1 cellular context compared by ENCODE assay signal in the genomic region with DNA sequence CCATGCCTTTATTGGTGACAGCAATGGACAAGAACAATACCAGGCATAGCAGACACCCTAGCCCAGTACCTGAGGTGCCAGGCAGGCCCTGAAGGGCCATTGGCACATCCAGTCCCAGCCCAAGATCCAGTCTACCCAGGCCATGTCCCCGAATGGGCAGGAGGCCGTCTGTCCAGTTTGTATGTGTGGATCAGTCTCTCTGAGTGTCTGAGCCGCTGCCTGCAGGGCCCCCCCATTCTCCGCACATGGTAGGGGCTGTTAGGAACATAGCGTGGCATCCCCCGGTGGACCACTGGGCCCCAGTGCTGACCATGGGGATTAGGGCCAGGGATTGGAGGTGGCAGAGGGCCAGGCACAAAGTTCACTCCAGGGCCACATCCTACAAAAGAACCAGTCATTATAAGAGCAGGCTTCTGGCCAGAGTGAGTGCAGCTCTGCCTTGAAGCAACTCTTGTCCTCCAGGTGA.
TF ChIP-seq lines count a peak whose summit lies in the region.

No MANE protein-coding gene starts in this region.

TF ChIP-seq in HepG2, 621 proteins besides CTCF, POLR2A, EP300 and RAD21 (continued from another document):
- TF ChIP-seq, protein P1, sequence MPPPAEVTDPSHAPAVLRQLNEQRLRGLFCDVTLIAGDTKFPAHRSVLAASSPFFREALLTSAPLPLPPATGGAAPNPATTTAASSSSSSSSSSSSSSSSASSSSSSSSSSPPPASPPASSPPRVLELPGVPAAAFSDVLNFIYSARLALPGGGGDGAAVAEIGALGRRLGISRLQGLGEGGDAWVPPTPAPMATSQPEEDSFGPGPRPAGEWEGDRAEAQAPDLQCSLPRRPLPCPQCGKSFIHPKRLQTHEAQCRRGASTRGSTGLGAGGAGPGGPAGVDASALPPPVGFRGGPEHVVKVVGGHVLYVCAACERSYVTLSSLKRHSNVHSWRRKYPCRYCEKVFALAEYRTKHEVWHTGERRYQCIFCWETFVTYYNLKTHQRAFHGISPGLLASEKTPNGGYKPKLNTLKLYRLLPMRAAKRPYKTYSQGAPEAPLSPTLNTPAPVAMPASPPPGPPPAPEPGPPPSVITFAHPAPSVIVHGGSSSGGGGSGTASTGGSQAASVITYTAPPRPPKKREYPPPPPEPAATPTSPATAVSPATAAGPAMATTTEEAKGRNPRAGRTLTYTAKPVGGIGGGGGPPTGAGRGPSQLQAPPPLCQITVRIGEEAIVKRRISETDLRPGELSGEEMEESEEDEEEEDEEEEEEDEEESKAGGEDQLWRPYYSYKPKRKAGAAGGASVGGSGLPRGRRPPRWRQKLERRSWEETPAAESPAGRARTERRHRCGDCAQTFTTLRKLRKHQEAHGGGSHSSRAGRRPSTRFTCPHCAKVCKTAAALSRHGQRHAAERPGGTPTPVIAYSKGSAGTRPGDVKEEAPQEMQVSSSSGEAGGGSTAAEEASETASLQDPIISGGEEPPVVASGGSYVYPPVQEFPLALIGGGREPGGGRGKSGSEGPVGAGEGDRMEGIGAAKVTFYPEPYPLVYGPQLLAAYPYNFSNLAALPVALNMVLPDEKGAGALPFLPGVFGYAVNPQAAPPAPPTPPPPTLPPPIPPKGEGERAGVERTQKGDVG (CRISPR knock-in tag; IDR thresholded peaks at IDR 0.05; ENCODE audit: borderline replicate concordance), result peak; percentile 41; the same call in 1 of the 2 replicates
- TF ChIP-seq XRCC5 (optimal IDR thresholded peaks at IDR 0.05; ENCODE audit: low read length) (peak; percentile 48), PRPF4 (IDR thresholded peaks at IDR 0.05; ENCODE audit: low read depth, low read length, poor library complexity, severe bottlenecking) (no peak), ZNF343 (CRISPR knock-in tag; IDR thresholded peaks at IDR 0.05) (0 out of 2 replicates have a peak, but pooled peaks have one; percentile 41), ZFX (CRISPR knock-in tag; IDR thresholded peaks at IDR 0.05; ENCODE audit: low read depth) (peak; percentile 37; the same call in 1 of the 2 replicates), HNRNPL (IDR thresholded peaks at IDR 0.05; ENCODE audit: low read depth, low read length) (0 out of 2 replicates have a peak, but pooled peaks have one; percentile 76), ZNF296 (CRISPR knock-in tag; conservative IDR thresholded peaks at IDR 0.05) (0 out of 2 replicates have a peak, but pooled peaks have one; percentile 25), RFXAP (CRISPR knock-in tag; IDR thresholded peaks at IDR 0.05; ENCODE audit: borderline replicate concordance) (no peak), ZBTB7A (CRISPR knock-in tag; IDR thresholded peaks at IDR 0.05) (0 out of 2 replicates have a peak, but pooled peaks have one; percentile 29), ZKSCAN1 (IDR thresholded peaks at IDR 0.05; ENCODE audit: low read length) (peak; percentile 22; the same call in 1 of the 2 replicates), GTF3A (CRISPR knock-in tag; conservative IDR thresholded peaks at IDR 0.05) (0 out of 2 replicates have a peak, but pooled peaks have one; percentile 61), SOX6 (IDR thresholded peaks at IDR 0.05) (no peak), SOX6 (CRISPR knock-in tag; IDR thresholded peaks at IDR 0.05) (no peak), NBN (conservative IDR thresholded peaks at IDR 0.05) (no peak), ZNF558 (CRISPR knock-in tag; IDR thresholded peaks at IDR 0.05; ENCODE audit: borderline replicate concordance) (no peak), ZNF33B (CRISPR knock-in tag; IDR thresholded peaks at IDR 0.05) (no peak), ZMYM4 (CRISPR knock-in tag; IDR thresholded peaks at IDR 0.05) (peak; percentile 62; the same call in 1 of the 2 replicates)
- TF ChIP-seq, protein P2, sequence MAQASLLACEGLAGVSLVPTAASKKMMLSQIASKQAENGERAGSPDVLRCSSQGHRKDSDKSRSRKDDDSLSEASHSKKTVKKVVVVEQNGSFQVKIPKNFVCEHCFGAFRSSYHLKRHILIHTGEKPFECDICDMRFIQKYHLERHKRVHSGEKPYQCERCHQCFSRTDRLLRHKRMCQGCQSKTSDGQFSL (CRISPR knock-in tag; IDR thresholded peaks at IDR 0.05), result peak; percentile 87
- TF ChIP-seq, protein P3, sequence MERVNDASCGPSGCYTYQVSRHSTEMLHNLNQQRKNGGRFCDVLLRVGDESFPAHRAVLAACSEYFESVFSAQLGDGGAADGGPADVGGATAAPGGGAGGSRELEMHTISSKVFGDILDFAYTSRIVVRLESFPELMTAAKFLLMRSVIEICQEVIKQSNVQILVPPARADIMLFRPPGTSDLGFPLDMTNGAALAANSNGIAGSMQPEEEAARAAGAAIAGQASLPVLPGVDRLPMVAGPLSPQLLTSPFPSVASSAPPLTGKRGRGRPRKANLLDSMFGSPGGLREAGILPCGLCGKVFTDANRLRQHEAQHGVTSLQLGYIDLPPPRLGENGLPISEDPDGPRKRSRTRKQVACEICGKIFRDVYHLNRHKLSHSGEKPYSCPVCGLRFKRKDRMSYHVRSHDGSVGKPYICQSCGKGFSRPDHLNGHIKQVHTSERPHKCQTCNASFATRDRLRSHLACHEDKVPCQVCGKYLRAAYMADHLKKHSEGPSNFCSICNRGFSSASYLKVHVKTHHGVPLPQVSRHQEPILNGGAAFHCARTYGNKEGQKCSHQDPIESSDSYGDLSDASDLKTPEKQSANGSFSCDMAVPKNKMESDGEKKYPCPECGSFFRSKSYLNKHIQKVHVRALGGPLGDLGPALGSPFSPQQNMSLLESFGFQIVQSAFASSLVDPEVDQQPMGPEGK (CRISPR knock-in tag; IDR thresholded peaks at IDR 0.05), result peak; percentile 66
- TF ChIP-seq, protein P4, sequence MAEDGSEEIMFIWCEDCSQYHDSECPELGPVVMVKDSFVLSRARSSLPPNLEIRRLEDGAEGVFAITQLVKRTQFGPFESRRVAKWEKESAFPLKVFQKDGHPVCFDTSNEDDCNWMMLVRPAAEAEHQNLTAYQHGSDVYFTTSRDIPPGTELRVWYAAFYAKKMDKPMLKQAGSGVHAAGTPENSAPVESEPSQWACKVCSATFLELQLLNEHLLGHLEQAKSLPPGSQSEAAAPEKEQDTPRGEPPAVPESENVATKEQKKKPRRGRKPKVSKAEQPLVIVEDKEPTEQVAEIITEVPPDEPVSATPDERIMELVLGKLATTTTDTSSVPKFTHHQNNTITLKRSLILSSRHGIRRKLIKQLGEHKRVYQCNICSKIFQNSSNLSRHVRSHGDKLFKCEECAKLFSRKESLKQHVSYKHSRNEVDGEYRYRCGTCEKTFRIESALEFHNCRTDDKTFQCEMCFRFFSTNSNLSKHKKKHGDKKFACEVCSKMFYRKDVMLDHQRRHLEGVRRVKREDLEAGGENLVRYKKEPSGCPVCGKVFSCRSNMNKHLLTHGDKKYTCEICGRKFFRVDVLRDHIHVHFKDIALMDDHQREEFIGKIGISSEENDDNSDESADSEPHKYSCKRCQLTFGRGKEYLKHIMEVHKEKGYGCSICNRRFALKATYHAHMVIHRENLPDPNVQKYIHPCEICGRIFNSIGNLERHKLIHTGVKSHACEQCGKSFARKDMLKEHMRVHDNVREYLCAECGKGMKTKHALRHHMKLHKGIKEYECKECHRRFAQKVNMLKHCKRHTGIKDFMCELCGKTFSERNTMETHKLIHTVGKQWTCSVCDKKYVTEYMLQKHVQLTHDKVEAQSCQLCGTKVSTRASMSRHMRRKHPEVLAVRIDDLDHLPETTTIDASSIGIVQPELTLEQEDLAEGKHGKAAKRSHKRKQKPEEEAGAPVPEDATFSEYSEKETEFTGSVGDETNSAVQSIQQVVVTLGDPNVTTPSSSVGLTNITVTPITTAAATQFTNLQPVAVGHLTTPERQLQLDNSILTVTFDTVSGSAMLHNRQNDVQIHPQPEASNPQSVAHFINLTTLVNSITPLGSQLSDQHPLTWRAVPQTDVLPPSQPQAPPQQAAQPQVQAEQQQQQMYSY (CRISPR knock-in tag; IDR thresholded peaks at IDR 0.05), result no peak
- TF ChIP-seq, protein P5, sequence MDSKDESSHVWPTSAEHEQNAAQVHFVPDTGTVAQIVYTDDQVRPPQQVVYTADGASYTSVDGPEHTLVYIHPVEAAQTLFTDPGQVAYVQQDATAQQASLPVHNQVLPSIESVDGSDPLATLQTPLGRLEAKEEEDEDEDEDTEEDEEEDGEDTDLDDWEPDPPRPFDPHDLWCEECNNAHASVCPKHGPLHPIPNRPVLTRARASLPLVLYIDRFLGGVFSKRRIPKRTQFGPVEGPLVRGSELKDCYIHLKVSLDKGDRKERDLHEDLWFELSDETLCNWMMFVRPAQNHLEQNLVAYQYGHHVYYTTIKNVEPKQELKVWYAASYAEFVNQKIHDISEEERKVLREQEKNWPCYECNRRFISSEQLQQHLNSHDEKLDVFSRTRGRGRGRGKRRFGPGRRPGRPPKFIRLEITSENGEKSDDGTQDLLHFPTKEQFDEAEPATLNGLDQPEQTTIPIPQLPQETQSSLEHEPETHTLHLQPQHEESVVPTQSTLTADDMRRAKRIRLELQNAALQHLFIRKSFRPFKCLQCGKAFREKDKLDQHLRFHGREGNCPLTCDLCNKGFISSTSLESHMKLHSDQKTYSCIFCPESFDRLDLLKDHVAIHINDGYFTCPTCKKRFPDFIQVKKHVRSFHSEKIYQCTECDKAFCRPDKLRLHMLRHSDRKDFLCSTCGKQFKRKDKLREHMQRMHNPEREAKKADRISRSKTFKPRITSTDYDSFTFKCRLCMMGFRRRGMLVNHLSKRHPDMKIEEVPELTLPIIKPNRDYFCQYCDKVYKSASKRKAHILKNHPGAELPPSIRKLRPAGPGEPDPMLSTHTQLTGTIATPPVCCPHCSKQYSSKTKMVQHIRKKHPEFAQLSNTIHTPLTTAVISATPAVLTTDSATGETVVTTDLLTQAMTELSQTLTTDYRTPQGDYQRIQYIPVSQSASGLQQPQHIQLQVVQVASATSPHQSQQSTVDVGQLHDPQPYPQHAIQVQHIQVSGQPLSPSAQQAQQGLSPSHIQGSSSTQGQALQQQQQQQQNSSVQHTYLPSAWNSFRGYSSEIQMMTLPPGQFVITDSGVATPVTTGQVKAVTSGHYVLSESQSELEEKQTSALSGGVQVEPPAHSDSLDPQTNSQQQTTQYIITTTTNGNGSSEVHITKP (CRISPR knock-in tag; IDR thresholded peaks at IDR 0.05; ENCODE audit: low read depth), result 0 out of 2 replicates have a peak, but pooled peaks have one; percentile 45
- TF ChIP-seq, protein P6, sequence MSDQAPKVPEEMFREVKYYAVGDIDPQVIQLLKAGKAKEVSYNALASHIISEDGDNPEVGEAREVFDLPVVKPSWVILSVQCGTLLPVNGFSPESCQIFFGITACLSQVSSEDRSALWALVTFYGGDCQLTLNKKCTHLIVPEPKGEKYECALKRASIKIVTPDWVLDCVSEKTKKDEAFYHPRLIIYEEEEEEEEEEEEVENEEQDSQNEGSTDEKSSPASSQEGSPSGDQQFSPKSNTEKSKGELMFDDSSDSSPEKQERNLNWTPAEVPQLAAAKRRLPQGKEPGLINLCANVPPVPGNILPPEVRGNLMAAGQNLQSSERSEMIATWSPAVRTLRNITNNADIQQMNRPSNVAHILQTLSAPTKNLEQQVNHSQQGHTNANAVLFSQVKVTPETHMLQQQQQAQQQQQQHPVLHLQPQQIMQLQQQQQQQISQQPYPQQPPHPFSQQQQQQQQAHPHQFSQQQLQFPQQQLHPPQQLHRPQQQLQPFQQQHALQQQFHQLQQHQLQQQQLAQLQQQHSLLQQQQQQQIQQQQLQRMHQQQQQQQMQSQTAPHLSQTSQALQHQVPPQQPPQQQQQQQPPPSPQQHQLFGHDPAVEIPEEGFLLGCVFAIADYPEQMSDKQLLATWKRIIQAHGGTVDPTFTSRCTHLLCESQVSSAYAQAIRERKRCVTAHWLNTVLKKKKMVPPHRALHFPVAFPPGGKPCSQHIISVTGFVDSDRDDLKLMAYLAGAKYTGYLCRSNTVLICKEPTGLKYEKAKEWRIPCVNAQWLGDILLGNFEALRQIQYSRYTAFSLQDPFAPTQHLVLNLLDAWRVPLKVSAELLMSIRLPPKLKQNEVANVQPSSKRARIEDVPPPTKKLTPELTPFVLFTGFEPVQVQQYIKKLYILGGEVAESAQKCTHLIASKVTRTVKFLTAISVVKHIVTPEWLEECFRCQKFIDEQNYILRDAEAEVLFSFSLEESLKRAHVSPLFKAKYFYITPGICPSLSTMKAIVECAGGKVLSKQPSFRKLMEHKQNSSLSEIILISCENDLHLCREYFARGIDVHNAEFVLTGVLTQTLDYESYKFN (CRISPR knock-in tag; conservative IDR thresholded peaks at IDR 0.05), result 0 out of 2 replicates have a peak, but pooled peaks have one; percentile 40
